Comparison of ENCODE assay signal across 10 cellular contexts in the genomic region with DNA sequence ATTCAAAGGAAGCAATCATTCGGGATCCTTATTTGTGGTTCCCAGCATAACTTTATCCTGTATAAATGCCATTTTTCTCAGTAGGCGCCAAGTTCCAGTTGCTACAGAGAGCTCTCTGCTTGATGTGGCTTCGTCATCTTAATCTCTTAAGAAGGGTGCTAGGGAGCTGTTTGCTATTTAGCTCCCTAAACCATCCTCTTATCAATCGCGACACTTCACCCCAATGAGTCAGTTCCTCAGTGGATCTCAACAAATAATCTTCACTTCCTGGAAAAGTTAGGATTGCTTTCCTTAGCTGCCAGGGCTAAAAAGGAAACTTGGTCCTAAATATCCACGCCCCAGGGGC. TPM values are rescaled to one million over a fixed set of nuclear protein-coding genes. Genes with fewer than 3 reads are reported as not detected.
DNase-seq lines count a peak whose midpoint lies in the region; ATAC-seq and TF ChIP-seq lines count a peak whose summit lies in the region.
"Had no signal": no experiment of that assay in that cellular context is flagged by ENCODE, and none has a peak within 500 bp of the region (broad histone marks: within the 10 kb centered on the region; RNA-seq: fewer than 3 reads in every experiment).

No MANE protein-coding gene starts in this region.

- peaks cover 44% of the 10 kb centered on the region for H3K27me3 Mint-ChIP-seq in stimulated activated memory B cell treated with anti-CD40 and anti-IgM and Interleukin-4, amounts not matched to agents 10 μg/mL and 1 μg/mL and 100 μg/mL, for 72 hours

- no peaks in the 10 kb centered on the region for H3K27me3 ChIP-seq in right atrium auricular region
- peaks cover 15% of the 10 kb centered on the region for H3K27me3 ChIP-seq in fibroblast of lung (ENCODE audit: control insufficient read depth, insufficient read depth, low read length)

- H3K9me3 ChIP-seq in right atrium auricular region, result no peaks in the 10 kb centered on the region
- no peaks in the 10 kb centered on the region for H3K9me3 ChIP-seq in fibroblast of lung (ENCODE audit: control insufficient read depth, insufficient read depth, low read depth, low read length)

- DNase-seq in right atrium auricular region (ENCODE audit: low spot score) (no peak), Right ventricle myocardium inferior (ENCODE audit: missing footprints) (no peak), fibroblast of lung (ENCODE audit: low read depth in 2 of 2) (no peak), NCI-H1694 treated with DMSO at 0.1 percent for 48 hours (lab: John Stamatoyannopoulos, UW) (no peak), HK-2 (ENCODE audit: unreplicated experiment) (no peak), kidney tubule cell (ENCODE audit: low spot score) (no peak)

- H3K9ac ChIP-seq in fibroblast of lung (ENCODE audit: insufficient read depth, low read length), result no peak overlapping the region

- H3K4me2 ChIP-seq in fibroblast of lung (ENCODE audit: extremely low read depth, insufficient read depth, low read length), result peak overlapping the region; percentile 72

- no peak overlapping the region for H2AFZ ChIP-seq in fibroblast of lung (ENCODE audit: low read length)

- intact Hi-C loops in Right ventricle myocardium inferior (cut with DNase I), result loop anchor here (2.0 to 5.0 kb wide), 3 partner anchors 166 to 1050 kb away; no protein-coding TSS in a partner anchor

- H3K36me3 ChIP-seq in right atrium auricular region (no peaks in the 10 kb centered on the region), fibroblast of lung (ENCODE audit: control insufficient read depth, insufficient read depth, low read length) (no peaks in the 10 kb centered on the region)

- peaks cover 18% of the 10 kb centered on the region for H3K4me1 Mint-ChIP-seq in stimulated activated memory B cell treated with anti-CD40 and anti-IgM and Interleukin-4, amounts not matched to agents 10 μg/mL and 1 μg/mL and 100 μg/mL, for 72 hours

- peak overlapping the region; percentile 51 to 64 for H3K4me3 ChIP-seq in right atrium auricular region
- peak overlapping the region in 1 of 4 experiments; percentile 63 for H3K4me3 ChIP-seq in fibroblast of lung (replicated peaks in 1 of 4; ENCODE audit: control extremely low read depth in 1 of 4, insufficient read depth in 1 of 4, low read depth in 3 of 4, low read length in 4 of 4)

- no peaks in the 10 kb centered on the region for H3K36me3 Mint-ChIP-seq in stimulated activated memory B cell treated with anti-CD40 and anti-IgM and Interleukin-4, amounts not matched to agents 10 μg/mL and 1 μg/mL and 100 μg/mL, for 72 hours
- H3K36me3 Mint-ChIP-seq: CD4-positive, CD25-positive, alpha-beta regulatory T cell had no signal

- no peaks in the 10 kb centered on the region for H3K79me2 ChIP-seq in fibroblast of lung (ENCODE audit: control insufficient read depth, insufficient read depth, low read length)

- TF ChIP-seq CTCF in right atrium auricular region (IDR thresholded peaks at IDR 0.05) (no peak), fibroblast of lung (conservative IDR thresholded peaks at IDR 0.05 in 1 of 2, IDR thresholded peaks at IDR 0.05 in 1 of 2; ENCODE audit: low read depth in 1 of 2, low read length in 2 of 2) (no peak)

- H3K27ac ChIP-seq in right atrium auricular region (no peak overlapping the region), fibroblast of lung (ENCODE audit: insufficient read depth, low read length) (no peak overlapping the region)

- H3K27ac Mint-ChIP-seq in stimulated activated memory B cell treated with anti-CD40 and anti-IgM and Interleukin-4, amounts not matched to agents 10 μg/mL and 1 μg/mL and 100 μg/mL, for 72 hours, result no peak overlapping the region
- H3K27ac Mint-ChIP-seq: CD4-positive, CD25-positive, alpha-beta regulatory T cell had no signal

- no peak overlapping the region for H3K4me3 Mint-ChIP-seq in stimulated activated memory B cell treated with anti-CD40 and anti-IgM and Interleukin-4, amounts not matched to agents 10 μg/mL and 1 μg/mL and 100 μg/mL, for 72 hours

- H3K4me1 ChIP-seq in right atrium auricular region, result peaks cover 0 to 11% of the 10 kb centered on the region in 2 donors
- H3K4me1 ChIP-seq in fibroblast of lung (ENCODE audit: control insufficient read depth, extremely low read depth, insufficient read depth, low read length), result no peaks in the 10 kb centered on the region

- ATAC-seq in Right ventricle myocardium inferior, result no peak
- ATAC-seq in HG03460 (IDR thresholded peaks at IDR 0.05; ENCODE audit: unreplicated experiment), result peak; percentile 8
- no peak for ATAC-seq in stimulated activated memory B cell treated with anti-CD40 and anti-IgM and Interleukin-4, amounts not matched to agents 10 μg/mL and 1 μg/mL and 100 μg/mL, for 72 hours

- no peaks in the 10 kb centered on the region for H4K20me1 ChIP-seq in fibroblast of lung (ENCODE audit: control insufficient read depth, extremely low read depth, insufficient read depth, low read length)

- H3K9me3 Mint-ChIP-seq in stimulated activated memory B cell treated with anti-CD40 and anti-IgM and Interleukin-4, amounts not matched to agents 10 μg/mL and 1 μg/mL and 100 μg/mL, for 72 hours, result no peaks in the 10 kb centered on the region

RNA-seq across cellular contexts. Expression of a gene that starts 1.3 kb away (rescaled TPM):
- total RNA-seq in right atrium auricular region (1 to 10 TPM in 1 of 2 donors, under 1 TPM in 1; 0.31 to 2.3 TPM), Right ventricle myocardium inferior (0.30 TPM), fibroblast of lung (not detected in 2 replicates)
- polyA plus RNA-seq in fibroblast of lung, result not detected in 2 replicates
- 0.05 TPM in 1 of 2 replicates, not detected in the other for polyA plus RNA-seq in fibroblast of lung (2012)
- polyA minus RNA-seq in fibroblast of lung (ENCODE audit: low replicate concordance), result not detected in 2 replicates
- total RNA-seq: CD4-positive, CD25-positive, alpha-beta regulatory T cell; lung microvascular endothelial cell had no signal
- polyA plus RNA-seq: CD4-positive, CD25-positive, alpha-beta regulatory T cell had no signal
